1 cellular context compared by ENCODE assay signal in genomic region chr1:204345425-204345824, GRCh38.
TF ChIP-seq lines count a peak whose summit lies in the region.

No MANE protein-coding gene starts in this region.

TF ChIP-seq in K562, 482 proteins besides CTCF, POLR2A, EP300 and RAD21 (continued from another document):
- no peak for TF ChIP-seq GMEB1 (CRISPR knock-in tag; IDR thresholded peaks at IDR 0.05)
- no peak for TF ChIP-seq ZZZ3 (IDR thresholded peaks at IDR 0.05)
- no peak for TF ChIP-seq XRCC3 (IDR thresholded peaks at IDR 0.05)
- TF ChIP-seq VEZF1 (CRISPR knock-in tag; IDR thresholded peaks at IDR 0.05), result peak; percentile 23; the same call in 1 of the 2 replicates
- TF ChIP-seq USF1 (CRISPR knock-in tag; IDR thresholded peaks at IDR 0.05), result 0 out of 2 replicates have a peak, but pooled peaks have one; percentile 9
- TF ChIP-seq NR2C2 (CRISPR knock-in tag; IDR thresholded peaks at IDR 0.05), result no peak
- TF ChIP-seq NR2C2 (tag; IDR thresholded peaks at IDR 0.05), result peak; percentile 40; the same call in 1 of the 2 replicates
- no peak for TF ChIP-seq PHF21A (IDR thresholded peaks at IDR 0.05; ENCODE audit: borderline replicate concordance, low read depth)
- 0 out of 2 replicates have a peak, but pooled peaks have one; percentile 27 for TF ChIP-seq NFE2 (IDR thresholded peaks at IDR 0.05; ENCODE audit: low read depth)
- no peak for TF ChIP-seq FOXK1 (CRISPR knock-in tag; IDR thresholded peaks at IDR 0.05; ENCODE audit: borderline replicate concordance)
- 0 out of 2 replicates have a peak, but pooled peaks have one; percentile 35 for TF ChIP-seq MAX (CRISPR knock-in tag; IDR thresholded peaks at IDR 0.05)
- TF ChIP-seq BCL6 (CRISPR knock-in tag; IDR thresholded peaks at IDR 0.05), result no peak
- TF ChIP-seq ZBTB5 (IDR thresholded peaks at IDR 0.05), result no peak
